ENCODE assay signal across 24 cellular contexts in genomic region chr3:72307438-72308105, GRCh38.
"Had no signal": no experiment of that assay in that cellular context is flagged by ENCODE, and none has a peak within 500 bp of the region (broad histone marks: within the 10 kb centered on the region; RNA-seq: fewer than 3 reads in every experiment).

No MANE protein-coding gene starts in this region.

- H3K27me3 Mint-ChIP-seq: activated CD4-positive, alpha-beta T cell treated with anti-CD3 and anti-CD28 coated beads, Interleukin-2, amount 10 ng/mL, durations not matched to agents 24 days and 14 days; activated naive CD8-positive, alpha-beta T cell treated with anti-CD3 and anti-CD28 coated beads for 36 hours had no signal

- H3K4me3 ChIP-seq: colonic mucosa, heart left ventricle, pancreas, tibial artery, uterus had no signal

- H3K9me3 ChIP-seq: colonic mucosa, heart left ventricle, neutrophil, pancreas, tibial artery, uterus had no signal

- H3K27ac ChIP-seq: colonic mucosa, heart left ventricle, neutrophil, tibial artery, uterus had no signal

- H3K27me3 ChIP-seq: colonic mucosa, heart left ventricle, neutrophil, pancreas, uterus had no signal

- DNase-seq: activated CD4-positive, alpha-beta T cell treated with anti-CD3 and anti-CD28 coated beads, Interleukin-2, amount 10 ng/mL, durations not matched to agents 24 days and 14 days; activated CD4-positive, CD25-positive, alpha-beta regulatory T cell; activated CD8-positive, alpha-beta T cell treated with anti-CD3 and anti-CD28 coated beads for 36 hours; activated naive CD4-positive, alpha-beta T cell; activated naive CD8-positive, alpha-beta T cell treated with anti-CD3 and anti-CD28 coated beads for 36 hours; activated T-cell treated with anti-CD3 and anti-CD28 coated beads, Interleukin-2, amount 50 U/mL, for 1 hour; amniotic stem cell; central memory CD4-positive, alpha-beta T cell; colonic mucosa; erythroblast; heart left ventricle; left ventricle myocardium superior; naive thymus-derived CD4-positive, alpha-beta T cell; stimulated activated CD8-positive, alpha-beta memory T cell treated with anti-CD3 and anti-CD28 coated beads, Interleukin-4, amount 100 ng/mL, for 48 hours; stimulated activated naive CD4-positive, alpha-beta T cell treated with Interleukin-2 at 50 U/mL for 16 hours; T-helper 1 cell; T-helper 9 cell; tibial artery had no signal

- H3K36me3 Mint-ChIP-seq: activated naive CD8-positive, alpha-beta T cell treated with anti-CD3 and anti-CD28 coated beads for 36 hours; memory B cell had no signal

- H3K4me1 ChIP-seq: pancreas, uterus had no signal

- H3K4me3 Mint-ChIP-seq: activated CD4-positive, alpha-beta T cell treated with anti-CD3 and anti-CD28 coated beads, Interleukin-2, amount 10 ng/mL, durations not matched to agents 24 days and 14 days; activated CD8-positive, alpha-beta T cell treated with anti-CD3 and anti-CD28 coated beads for 36 hours; activated naive CD8-positive, alpha-beta T cell treated with anti-CD3 and anti-CD28 coated beads for 36 hours; activated T-helper 17 cell treated with anti-CD3 and anti-CD28 coated beads, Interleukin-2, amount 50 U/mL, for 72 hours; memory B cell; naive thymus-derived CD4-positive, alpha-beta T cell had no signal

- ATAC-seq: activated CD8-positive, alpha-beta T cell treated with anti-CD3 and anti-CD28 coated beads for 36 hours; activated T-helper 17 cell treated with anti-CD3 and anti-CD28 coated beads, Interleukin-2, amount 50 U/mL, for 72 hours; heart left ventricle; left ventricle myocardium superior; naive thymus-derived CD4-positive, alpha-beta T cell had no signal

- FAIRE-seq: frontal cortex, pancreas had no signal

- H3K27ac Mint-ChIP-seq: activated CD4-positive, alpha-beta T cell treated with anti-CD3 and anti-CD28 coated beads, Interleukin-2, amount 10 ng/mL, durations not matched to agents 24 days and 14 days; activated CD8-positive, alpha-beta T cell treated with anti-CD3 and anti-CD28 coated beads for 36 hours; activated T-helper 17 cell treated with anti-CD3 and anti-CD28 coated beads, Interleukin-2, amount 50 U/mL, for 72 hours; memory B cell had no signal

- H3K9me3 Mint-ChIP-seq: activated CD4-positive, alpha-beta T cell treated with anti-CD3 and anti-CD28 coated beads, Interleukin-2, amount 10 ng/mL, durations not matched to agents 24 days and 14 days; activated CD8-positive, alpha-beta T cell treated with anti-CD3 and anti-CD28 coated beads for 36 hours; activated naive CD8-positive, alpha-beta T cell treated with anti-CD3 and anti-CD28 coated beads for 36 hours; activated T-helper 17 cell treated with anti-CD3 and anti-CD28 coated beads, Interleukin-2, amount 50 U/mL, for 72 hours; memory B cell; naive thymus-derived CD4-positive, alpha-beta T cell had no signal

- H3K36me3 ChIP-seq: colonic mucosa, heart left ventricle, neutrophil, pancreas, tibial artery, uterus had no signal
